19 cellular contexts compared by ENCODE assay signal in genomic region chr12:91889059-91889458, GRCh38.
A peak's percentile ranks its signal among the peaks of the same experiment; 100 is the strongest.
DNase-seq lines count a peak whose midpoint lies in the region; ATAC-seq and TF ChIP-seq lines count a peak whose summit lies in the region.
"Had no signal": no experiment of that assay in that cellular context is flagged by ENCODE, and none has a peak within 500 bp of the region (broad histone marks: within the 10 kb centered on the region; RNA-seq: fewer than 3 reads in every experiment).

No MANE protein-coding gene starts in this region.

- no peaks in the 10 kb centered on the region for H3K27me3 Mint-ChIP-seq in mesothelial cell of epicardium (ENCODE audit: low read depth)

- H3K27ac ChIP-seq in RWPE2 (ENCODE audit: poor library complexity, severe bottlenecking), result peak overlapping the region; percentile 33
- H3K27ac ChIP-seq in transverse colon, result no peak overlapping the region
- H3K27ac ChIP-seq: BLaER1 treated with 17β-estradiol and CSF1 and Interleukin-3, amounts not matched to agents 10 nM and 100 nM had no signal

- H3K9me3 ChIP-seq in RWPE2 (ENCODE audit: severe bottlenecking) (no peaks in the 10 kb centered on the region), transverse colon (no peaks in the 10 kb centered on the region)
- H3K9me3 ChIP-seq: BLaER1 treated with 17β-estradiol and CSF1 and Interleukin-3, amounts not matched to agents 10 nM and 100 nM had no signal

- no peaks in the 10 kb centered on the region for H3K27me3 ChIP-seq in RWPE2 (ENCODE audit: insufficient read depth, poor library complexity, severe bottlenecking)
- no peaks in the 10 kb centered on the region for H3K27me3 ChIP-seq in transverse colon
- H3K27me3 ChIP-seq: BLaER1 treated with 17β-estradiol and CSF1 and Interleukin-3, amounts not matched to agents 10 nM and 100 nM had no signal

- H3K36me3 ChIP-seq in RWPE2 (ENCODE audit: low read depth) (no peaks in the 10 kb centered on the region), transverse colon (no peaks in the 10 kb centered on the region)
- H3K36me3 ChIP-seq: BLaER1 treated with 17β-estradiol and CSF1 and Interleukin-3, amounts not matched to agents 10 nM and 100 nM had no signal

- TF ChIP-seq CTCF in RWPE2 (IDR thresholded peaks at IDR 0.05; ENCODE audit: poor library complexity, severe bottlenecking) (no peak), epithelial cell of esophagus (IDR thresholded peaks at IDR 0.05; ENCODE audit: insufficient read depth, low read depth, low read length, missing control alignments) (no peak), mesothelial cell of epicardium (IDR thresholded peaks at IDR 0.05; ENCODE audit: unreplicated experiment) (no peak), transverse colon (IDR thresholded peaks at IDR 0.05) (no peak)

- H3K4me3 Mint-ChIP-seq in mesothelial cell of epicardium, result no peak overlapping the region
- H3K4me3 Mint-ChIP-seq: B cell; CD8-positive, alpha-beta T cell; HFFc6 had no signal

- in situ Hi-C loops in transverse colon (cut with MboI; ENCODE audit: low pct_ligation_motif_present in 1 of 4, low pct_unique_long_range_greater_than_20kb in 1 of 4, low sequenced_read_pairs in 3 of 4), result no loop called here

- intact Hi-C loops in transverse colon (cut with DNase I; ENCODE audit: low total_unique reads), result no loop called here

- peak overlapping the region; percentile 14 for H3K27ac Mint-ChIP-seq in mesothelial cell of epicardium
- H3K27ac Mint-ChIP-seq: B cell; CD8-positive, alpha-beta T cell; HFFc6 had no signal

- peak; percentile 28 for DNase-seq in LoVo (ENCODE audit: low spot score)
- DNase-seq in RWPE2 (ENCODE audit: low spot score), result no peak
- peak; percentile 10 for DNase-seq in epithelial cell of esophagus (ENCODE audit: low read depth)
- DNase-seq in mesothelial cell of epicardium (ENCODE audit: low spot score in 2 of 2, unreplicated experiment in 2 of 2), result no peak
- no peak for DNase-seq in transverse colon
- DNase-seq in NAMALWA (ENCODE audit: low spot score), result no peak
- DNase-seq: Calu3; CD8-positive, alpha-beta T cell; DND-41; EL; GOT3; H7; HFFc6; IMR-90 had no signal

- 77 to 95% methylated on average over 2 of the region's 2 CpGs for WGBS in transverse colon (ENCODE audit: low coverage in 1 of 2), 2 donors

- H3K4me1 ChIP-seq in RWPE2 (ENCODE audit: insufficient read depth, poor library complexity, severe bottlenecking), result peaks cover 31% of the 10 kb centered on the region
- no peaks in the 10 kb centered on the region for H3K4me1 ChIP-seq in transverse colon
- H3K4me1 ChIP-seq: BLaER1 treated with 17β-estradiol and CSF1 and Interleukin-3, amounts not matched to agents 10 nM and 100 nM had no signal

- ATAC-seq in RWPE2 (ENCODE audit: low read depth) (peak; percentile 57; the same call in 1 of the 3 replicates), GM21367 (IDR thresholded peaks at IDR 0.05; ENCODE audit: unreplicated experiment) (no peak), HG03135 (IDR thresholded peaks at IDR 0.05; ENCODE audit: unreplicated experiment) (no peak)
- ATAC-seq: CD8-positive, alpha-beta T cell; HCT116 had no signal

- no peak for TF ChIP-seq POLR2A in transverse colon (IDR thresholded peaks at IDR 0.05)

- H3K4me3 ChIP-seq in RWPE2 (ENCODE audit: severe bottlenecking), result no peak overlapping the region
- H3K4me3 ChIP-seq in epithelial cell of esophagus (ENCODE audit: low read length), result no peak overlapping the region
- H3K4me3 ChIP-seq in transverse colon, result no peak overlapping the region
- H3K4me3 ChIP-seq: BLaER1 treated with 17β-estradiol and CSF1 and Interleukin-3, amounts not matched to agents 10 nM and 100 nM had no signal

- TF ChIP-seq EP300 in transverse colon (IDR thresholded peaks at IDR 0.05; ENCODE audit: low read depth), result no peak

- H3K36me3 Mint-ChIP-seq in mesothelial cell of epicardium, result no peaks in the 10 kb centered on the region
- H3K36me3 Mint-ChIP-seq: CD8-positive, alpha-beta T cell had no signal

- H3K4me1 Mint-ChIP-seq in mesothelial cell of epicardium, result peaks cover 49% of the 10 kb centered on the region
- H3K4me1 Mint-ChIP-seq: B cell had no signal

- H3K9me3 Mint-ChIP-seq in mesothelial cell of epicardium, result no peaks in the 10 kb centered on the region
- H3K9me3 Mint-ChIP-seq: CD8-positive, alpha-beta T cell; HFFc6 had no signal

Comparison
In these comparisons a context has a peak if more than half of its experiments do, and no peak if none do; other contexts are left out.
1. DNase-seq: peak in LoVo (single experiment) and epithelial cell of esophagus (single experiment); none in RWPE2 (single experiment), mesothelial cell of epicardium (0 of 2), transverse colon (single experiment) and NAMALWA (single experiment).